1 cellular context compared by ENCODE assay signal in the genomic region with DNA sequence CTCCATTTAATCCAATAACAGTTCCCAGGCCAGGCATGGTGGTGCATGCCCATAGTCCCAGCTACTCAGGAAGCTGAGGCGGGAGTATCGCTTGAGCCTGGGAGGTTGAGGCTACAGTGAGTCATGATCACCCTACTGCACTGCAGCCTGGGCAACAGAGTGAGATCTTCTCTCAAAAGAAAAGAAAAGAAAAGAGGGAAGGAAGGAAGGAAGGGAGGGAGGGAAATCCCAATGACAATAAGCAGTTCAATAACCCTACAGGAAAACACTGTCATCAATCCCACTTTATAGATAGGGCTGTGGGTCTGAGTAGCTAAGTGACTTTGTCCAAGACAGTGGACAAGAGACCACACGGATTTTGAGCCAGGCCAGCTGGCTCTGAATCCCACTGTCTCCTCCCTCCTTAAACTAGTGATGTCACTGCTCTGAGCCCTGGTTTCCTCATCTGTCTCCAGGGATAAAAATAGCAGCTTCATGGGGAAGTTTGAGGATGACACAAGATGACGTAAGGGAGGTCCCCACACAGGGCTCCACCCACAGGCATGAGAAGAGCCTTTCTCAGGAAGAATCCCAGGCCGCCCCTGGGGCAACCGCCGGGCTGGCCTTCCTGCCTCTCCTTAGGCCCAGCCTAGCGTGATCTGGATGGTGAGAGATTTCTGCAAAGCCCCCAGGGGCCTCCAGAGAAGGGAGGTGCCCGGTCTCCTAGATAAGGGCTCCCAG.
TF ChIP-seq lines count a peak whose summit lies in the region.

No MANE protein-coding gene starts in this region.

TF ChIP-seq in K562, 482 proteins besides CTCF, POLR2A, EP300 and RAD21 (continued from another document and continues in another):
- TF ChIP-seq, protein P1, sequence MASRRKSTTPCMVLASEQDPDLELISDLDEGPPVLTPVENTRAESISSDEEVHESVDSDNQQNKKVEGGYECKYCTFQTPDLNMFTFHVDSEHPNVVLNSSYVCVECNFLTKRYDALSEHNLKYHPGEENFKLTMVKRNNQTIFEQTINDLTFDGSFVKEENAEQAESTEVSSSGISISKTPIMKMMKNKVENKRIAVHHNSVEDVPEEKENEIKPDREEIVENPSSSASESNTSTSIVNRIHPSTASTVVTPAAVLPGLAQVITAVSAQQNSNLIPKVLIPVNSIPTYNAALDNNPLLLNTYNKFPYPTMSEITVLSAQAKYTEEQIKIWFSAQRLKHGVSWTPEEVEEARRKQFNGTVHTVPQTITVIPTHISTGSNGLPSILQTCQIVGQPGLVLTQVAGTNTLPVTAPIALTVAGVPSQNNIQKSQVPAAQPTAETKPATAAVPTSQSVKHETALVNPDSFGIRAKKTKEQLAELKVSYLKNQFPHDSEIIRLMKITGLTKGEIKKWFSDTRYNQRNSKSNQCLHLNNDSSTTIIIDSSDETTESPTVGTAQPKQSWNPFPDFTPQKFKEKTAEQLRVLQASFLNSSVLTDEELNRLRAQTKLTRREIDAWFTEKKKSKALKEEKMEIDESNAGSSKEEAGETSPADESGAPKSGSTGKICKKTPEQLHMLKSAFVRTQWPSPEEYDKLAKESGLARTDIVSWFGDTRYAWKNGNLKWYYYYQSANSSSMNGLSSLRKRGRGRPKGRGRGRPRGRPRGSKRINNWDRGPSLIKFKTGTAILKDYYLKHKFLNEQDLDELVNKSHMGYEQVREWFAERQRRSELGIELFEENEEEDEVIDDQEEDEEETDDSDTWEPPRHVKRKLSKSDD (conservative IDR thresholded peaks at IDR 0.05; ENCODE audit: low read length) = no peak
- TF ChIP-seq, protein P2, sequence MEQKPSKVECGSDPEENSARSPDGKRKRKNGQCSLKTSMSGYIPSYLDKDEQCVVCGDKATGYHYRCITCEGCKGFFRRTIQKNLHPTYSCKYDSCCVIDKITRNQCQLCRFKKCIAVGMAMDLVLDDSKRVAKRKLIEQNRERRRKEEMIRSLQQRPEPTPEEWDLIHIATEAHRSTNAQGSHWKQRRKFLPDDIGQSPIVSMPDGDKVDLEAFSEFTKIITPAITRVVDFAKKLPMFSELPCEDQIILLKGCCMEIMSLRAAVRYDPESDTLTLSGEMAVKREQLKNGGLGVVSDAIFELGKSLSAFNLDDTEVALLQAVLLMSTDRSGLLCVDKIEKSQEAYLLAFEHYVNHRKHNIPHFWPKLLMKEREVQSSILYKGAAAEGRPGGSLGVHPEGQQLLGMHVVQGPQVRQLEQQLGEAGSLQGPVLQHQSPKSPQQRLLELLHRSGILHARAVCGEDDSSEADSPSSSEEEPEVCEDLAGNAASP (IDR thresholded peaks at IDR 0.05) = no peak
- peak; percentile 15; the same call in 1 of the 2 replicates for TF ChIP-seq CTBP1 (IDR thresholded peaks at IDR 0.05; ENCODE audit: borderline replicate concordance)
- peak; percentile 63; the same call in 1 of the 2 replicates for TF ChIP-seq HDAC8 (tag; IDR thresholded peaks at IDR 0.05)
- TF ChIP-seq DPF2 (IDR thresholded peaks at IDR 0.05) = peak; percentile 34
- no peak for TF ChIP-seq BRF1 (IDR thresholded peaks at IDR 0.05; ENCODE audit: borderline replicate concordance, extremely low read depth, insufficient read length)
- no peak for TF ChIP-seq ZNF717 (CRISPR knock-in tag; IDR thresholded peaks at IDR 0.05)
- TF ChIP-seq, protein P3, sequence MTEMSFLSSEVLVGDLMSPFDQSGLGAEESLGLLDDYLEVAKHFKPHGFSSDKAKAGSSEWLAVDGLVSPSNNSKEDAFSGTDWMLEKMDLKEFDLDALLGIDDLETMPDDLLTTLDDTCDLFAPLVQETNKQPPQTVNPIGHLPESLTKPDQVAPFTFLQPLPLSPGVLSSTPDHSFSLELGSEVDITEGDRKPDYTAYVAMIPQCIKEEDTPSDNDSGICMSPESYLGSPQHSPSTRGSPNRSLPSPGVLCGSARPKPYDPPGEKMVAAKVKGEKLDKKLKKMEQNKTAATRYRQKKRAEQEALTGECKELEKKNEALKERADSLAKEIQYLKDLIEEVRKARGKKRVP (CRISPR knock-in tag; IDR thresholded peaks at IDR 0.05) = no peak
- TF ChIP-seq CBX3 (IDR thresholded peaks at IDR 0.05; ENCODE audit: borderline replicate concordance in 1 of 2, low read length in 2 of 2) = 0 out of 3 replicates have a peak, but pooled peaks of 1 of the 2 experiments have one; percentile 18
- no peak; the same call in none of the 2 replicates for TF ChIP-seq NCOR1 (IDR thresholded peaks at IDR 0.05)
- TF ChIP-seq ZNF274 (IDR thresholded peaks at IDR 0.05; ENCODE audit: borderline replicate concordance, low read depth, low read length) = no peak
- no peak for TF ChIP-seq RBM34 (IDR thresholded peaks at IDR 0.05; ENCODE audit: borderline replicate concordance, insufficient read depth, low read length)
- TF ChIP-seq CAMTA2 (CRISPR knock-in tag; conservative IDR thresholded peaks at IDR 0.05) = no peak
- peak; percentile 63; the same call in 1 of the 2 replicates for TF ChIP-seq SMAD4 (CRISPR knock-in tag; conservative IDR thresholded peaks at IDR 0.05)
- TF ChIP-seq ZKSCAN8 (CRISPR knock-in tag; IDR thresholded peaks at IDR 0.05) = peak; percentile 55; the same call in 1 of the 2 replicates
- no peak for TF ChIP-seq ZNF3 (CRISPR knock-in tag; IDR thresholded peaks at IDR 0.05)
- TF ChIP-seq ZNF551 (CRISPR knock-in tag; IDR thresholded peaks at IDR 0.05) = no peak
- no peak for TF ChIP-seq SMAD3 (CRISPR knock-in tag; conservative IDR thresholded peaks at IDR 0.05)
- peak; percentile 41; the same call in 1 of the 2 replicates for TF ChIP-seq ELF1 (tag; IDR thresholded peaks at IDR 0.05)
- TF ChIP-seq KLF1 (tag; IDR thresholded peaks at IDR 0.05) = no peak
- peak; percentile 66 for TF ChIP-seq CXXC5 (CRISPR knock-in tag; IDR thresholded peaks at IDR 0.05)
- TF ChIP-seq, protein P4, sequence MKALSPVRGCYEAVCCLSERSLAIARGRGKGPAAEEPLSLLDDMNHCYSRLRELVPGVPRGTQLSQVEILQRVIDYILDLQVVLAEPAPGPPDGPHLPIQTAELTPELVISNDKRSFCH (CRISPR knock-in tag; IDR thresholded peaks at IDR 0.05) = no peak
- TF ChIP-seq, protein P4 (tag; IDR thresholded peaks at IDR 0.05) = peak; percentile 75; the same call in 1 of the 2 replicates
- TF ChIP-seq TRIM24 (IDR thresholded peaks at IDR 0.05) = no peak
- peak; percentile 59; the same call in 1 of the 2 replicates for TF ChIP-seq POLR2G (IDR thresholded peaks at IDR 0.05; ENCODE audit: low read depth, low read length)
- TF ChIP-seq, protein P5, sequence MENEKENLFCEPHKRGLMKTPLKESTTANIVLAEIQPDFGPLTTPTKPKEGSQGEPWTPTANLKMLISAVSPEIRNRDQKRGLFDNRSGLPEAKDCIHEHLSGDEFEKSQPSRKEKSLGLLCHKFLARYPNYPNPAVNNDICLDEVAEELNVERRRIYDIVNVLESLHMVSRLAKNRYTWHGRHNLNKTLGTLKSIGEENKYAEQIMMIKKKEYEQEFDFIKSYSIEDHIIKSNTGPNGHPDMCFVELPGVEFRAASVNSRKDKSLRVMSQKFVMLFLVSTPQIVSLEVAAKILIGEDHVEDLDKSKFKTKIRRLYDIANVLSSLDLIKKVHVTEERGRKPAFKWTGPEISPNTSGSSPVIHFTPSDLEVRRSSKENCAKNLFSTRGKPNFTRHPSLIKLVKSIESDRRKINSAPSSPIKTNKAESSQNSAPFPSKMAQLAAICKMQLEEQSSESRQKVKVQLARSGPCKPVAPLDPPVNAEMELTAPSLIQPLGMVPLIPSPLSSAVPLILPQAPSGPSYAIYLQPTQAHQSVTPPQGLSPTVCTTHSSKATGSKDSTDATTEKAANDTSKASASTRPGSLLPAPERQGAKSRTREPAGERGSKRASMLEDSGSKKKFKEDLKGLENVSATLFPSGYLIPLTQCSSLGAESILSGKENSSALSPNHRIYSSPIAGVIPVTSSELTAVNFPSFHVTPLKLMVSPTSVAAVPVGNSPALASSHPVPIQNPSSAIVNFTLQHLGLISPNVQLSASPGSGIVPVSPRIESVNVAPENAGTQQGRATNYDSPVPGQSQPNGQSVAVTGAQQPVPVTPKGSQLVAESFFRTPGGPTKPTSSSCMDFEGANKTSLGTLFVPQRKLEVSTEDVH (IDR thresholded peaks at IDR 0.05; ENCODE audit: low read depth, partially characterized antibody) = peak; percentile 65
- no peak for TF ChIP-seq KAT2B (IDR thresholded peaks at IDR 0.05; ENCODE audit: low read depth, low read length)
- TF ChIP-seq, protein P6, sequence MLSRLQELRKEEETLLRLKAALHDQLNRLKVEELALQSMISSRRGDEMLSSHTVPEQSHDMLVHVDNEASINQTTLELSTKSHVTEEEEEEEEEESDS (CRISPR knock-in tag; IDR thresholded peaks at IDR 0.05) = no peak
- TF ChIP-seq, protein P7, sequence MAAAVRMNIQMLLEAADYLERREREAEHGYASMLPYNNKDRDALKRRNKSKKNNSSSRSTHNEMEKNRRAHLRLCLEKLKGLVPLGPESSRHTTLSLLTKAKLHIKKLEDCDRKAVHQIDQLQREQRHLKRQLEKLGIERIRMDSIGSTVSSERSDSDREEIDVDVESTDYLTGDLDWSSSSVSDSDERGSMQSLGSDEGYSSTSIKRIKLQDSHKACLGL (CRISPR knock-in tag; IDR thresholded peaks at IDR 0.05; ENCODE audit: borderline replicate concordance, poor library complexity, severe bottlenecking) = no peak
- no peak; a peak in 1 of 4 replicates for TF ChIP-seq TEAD1 (CRISPR knock-in tag; IDR thresholded peaks at IDR 0.05)
- no peak for TF ChIP-seq SREBF2 (CRISPR knock-in tag; IDR thresholded peaks at IDR 0.05)
- no peak for TF ChIP-seq SRSF9 (IDR thresholded peaks at IDR 0.05; ENCODE audit: borderline replicate concordance, low read depth, low read length)
- no peak for TF ChIP-seq SNIP1 (IDR thresholded peaks at IDR 0.05; ENCODE audit: low read depth)
- TF ChIP-seq PRMT5 (CRISPR knock-in tag; IDR thresholded peaks at IDR 0.05) = no peak
- TF ChIP-seq, protein P8, sequence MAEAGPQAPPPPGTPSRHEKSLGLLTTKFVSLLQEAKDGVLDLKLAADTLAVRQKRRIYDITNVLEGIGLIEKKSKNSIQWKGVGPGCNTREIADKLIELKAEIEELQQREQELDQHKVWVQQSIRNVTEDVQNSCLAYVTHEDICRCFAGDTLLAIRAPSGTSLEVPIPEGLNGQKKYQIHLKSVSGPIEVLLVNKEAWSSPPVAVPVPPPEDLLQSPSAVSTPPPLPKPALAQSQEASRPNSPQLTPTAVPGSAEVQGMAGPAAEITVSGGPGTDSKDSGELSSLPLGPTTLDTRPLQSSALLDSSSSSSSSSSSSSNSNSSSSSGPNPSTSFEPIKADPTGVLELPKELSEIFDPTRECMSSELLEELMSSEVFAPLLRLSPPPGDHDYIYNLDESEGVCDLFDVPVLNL (CRISPR knock-in tag; IDR thresholded peaks at IDR 0.05; ENCODE audit: low read depth) = no peak
- TF ChIP-seq PML (IDR thresholded peaks at IDR 0.05; ENCODE audit: low read length) = no peak
- TF ChIP-seq NCOA4 (IDR thresholded peaks at IDR 0.05; ENCODE audit: partially characterized antibody) = no peak
- no peak for TF ChIP-seq FOXA1 (IDR thresholded peaks at IDR 0.05; ENCODE audit: borderline replicate concordance)
- TF ChIP-seq GATAD2B (IDR thresholded peaks at IDR 0.05; ENCODE audit: borderline replicate concordance) = 0 out of 2 replicates have a peak, but pooled peaks have one; percentile 36
- TF ChIP-seq RFX7 (CRISPR knock-in tag; IDR thresholded peaks at IDR 0.05) = no peak
- no peak for TF ChIP-seq RHOXF2B (CRISPR knock-in tag; conservative IDR thresholded peaks at IDR 0.05)
- TF ChIP-seq CHCHD3 (CRISPR knock-in tag; IDR thresholded peaks at IDR 0.05) = no peak
- peak; percentile 42; the same call in 1 of the 2 replicates for TF ChIP-seq MBD2 (IDR thresholded peaks at IDR 0.05; ENCODE audit: borderline replicate concordance, low read depth)
- no peak for TF ChIP-seq ZNF695 (CRISPR knock-in tag; IDR thresholded peaks at IDR 0.05)
- no peak for TF ChIP-seq PHB (CRISPR knock-in tag; IDR thresholded peaks at IDR 0.05)
- TF ChIP-seq ZNF41 (CRISPR knock-in tag; conservative IDR thresholded peaks at IDR 0.05) = no peak
- TF ChIP-seq DNMT1 (IDR thresholded peaks at IDR 0.05) = no peak
- TF ChIP-seq, protein P9, sequence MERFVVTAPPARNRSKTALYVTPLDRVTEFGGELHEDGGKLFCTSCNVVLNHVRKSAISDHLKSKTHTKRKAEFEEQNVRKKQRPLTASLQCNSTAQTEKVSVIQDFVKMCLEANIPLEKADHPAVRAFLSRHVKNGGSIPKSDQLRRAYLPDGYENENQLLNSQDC (CRISPR knock-in tag; IDR thresholded peaks at IDR 0.05) = no peak
- TF ChIP-seq HSF4 (CRISPR knock-in tag; IDR thresholded peaks at IDR 0.05; ENCODE audit: borderline replicate concordance) = peak; percentile 21
- peak; percentile 20 for TF ChIP-seq BRD9 (IDR thresholded peaks at IDR 0.05; ENCODE audit: low read depth, partially characterized antibody)
- no peak for TF ChIP-seq FOXM1 (IDR thresholded peaks at IDR 0.05; ENCODE audit: low read depth)
- no peak for TF ChIP-seq FOXM1 (CRISPR knock-in tag; IDR thresholded peaks at IDR 0.05; ENCODE audit: low read depth)
- TF ChIP-seq, protein P10, sequence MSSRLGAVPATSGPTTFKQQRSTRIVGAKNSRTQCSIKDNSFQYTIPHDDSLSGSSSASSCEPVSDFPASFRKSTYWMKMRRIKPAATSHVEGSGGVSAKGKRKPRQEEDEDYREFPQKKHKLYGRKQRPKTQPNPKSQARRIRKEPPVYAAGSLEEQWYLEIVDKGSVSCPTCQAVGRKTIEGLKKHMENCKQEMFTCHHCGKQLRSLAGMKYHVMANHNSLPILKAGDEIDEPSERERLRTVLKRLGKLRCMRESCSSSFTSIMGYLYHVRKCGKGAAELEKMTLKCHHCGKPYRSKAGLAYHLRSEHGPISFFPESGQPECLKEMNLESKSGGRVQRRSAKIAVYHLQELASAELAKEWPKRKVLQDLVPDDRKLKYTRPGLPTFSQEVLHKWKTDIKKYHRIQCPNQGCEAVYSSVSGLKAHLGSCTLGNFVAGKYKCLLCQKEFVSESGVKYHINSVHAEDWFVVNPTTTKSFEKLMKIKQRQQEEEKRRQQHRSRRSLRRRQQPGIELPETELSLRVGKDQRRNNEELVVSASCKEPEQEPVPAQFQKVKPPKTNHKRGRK (tag; IDR thresholded peaks at IDR 0.05) = no peak
- no peak for TF ChIP-seq ZNF507 (tag; conservative IDR thresholded peaks at IDR 0.05)
- TF ChIP-seq EWSR1 (IDR thresholded peaks at IDR 0.05; ENCODE audit: borderline replicate concordance, low read depth, partially characterized antibody) = no peak
- TF ChIP-seq ZNF780A (CRISPR knock-in tag; IDR thresholded peaks at IDR 0.05) = no peak
- TF ChIP-seq ZNF165 (CRISPR knock-in tag; IDR thresholded peaks at IDR 0.05; ENCODE audit: borderline replicate concordance) = no peak
- TF ChIP-seq MAFG (tag; conservative IDR thresholded peaks at IDR 0.05) = no peak
- no peak for TF ChIP-seq SP2 (IDR thresholded peaks at IDR 0.05; ENCODE audit: extremely low read depth, low read depth, low read length, poor library complexity, severe bottlenecking)
- TF ChIP-seq ZNF77 (CRISPR knock-in tag; IDR thresholded peaks at IDR 0.05) = no peak
- TF ChIP-seq, protein P11, sequence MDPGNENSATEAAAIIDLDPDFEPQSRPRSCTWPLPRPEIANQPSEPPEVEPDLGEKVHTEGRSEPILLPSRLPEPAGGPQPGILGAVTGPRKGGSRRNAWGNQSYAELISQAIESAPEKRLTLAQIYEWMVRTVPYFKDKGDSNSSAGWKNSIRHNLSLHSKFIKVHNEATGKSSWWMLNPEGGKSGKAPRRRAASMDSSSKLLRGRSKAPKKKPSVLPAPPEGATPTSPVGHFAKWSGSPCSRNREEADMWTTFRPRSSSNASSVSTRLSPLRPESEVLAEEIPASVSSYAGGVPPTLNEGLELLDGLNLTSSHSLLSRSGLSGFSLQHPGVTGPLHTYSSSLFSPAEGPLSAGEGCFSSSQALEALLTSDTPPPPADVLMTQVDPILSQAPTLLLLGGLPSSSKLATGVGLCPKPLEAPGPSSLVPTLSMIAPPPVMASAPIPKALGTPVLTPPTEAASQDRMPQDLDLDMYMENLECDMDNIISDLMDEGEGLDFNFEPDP (CRISPR knock-in tag; IDR thresholded peaks at IDR 0.05) = no peak
